Comparison of ENCODE assay signal across 32 cellular contexts in genomic region chr1:207875532-207875931, GRCh38. TPM values are rescaled to one million over a fixed set of nuclear protein-coding genes. Genes with fewer than 3 reads are reported as not detected.
DNase-seq lines count a peak whose midpoint lies in the region; ATAC-seq and TF ChIP-seq lines count a peak whose summit lies in the region.
"Had no signal": no experiment of that assay in that cellular context is flagged by ENCODE, and none has a peak within 500 bp of the region (broad histone marks: within the 10 kb centered on the region; RNA-seq: fewer than 3 reads in every experiment).

No MANE protein-coding gene starts in this region.

- no peaks in the 10 kb centered on the region for H3K4me1 ChIP-seq in HEK293 (ENCODE audit: control insufficient read depth, insufficient read depth, low read length)

- H3K27ac ChIP-seq in HEK293 (ENCODE audit: extremely low read depth, low read depth, low read length) (no peak overlapping the region), RWPE1 (no peak overlapping the region)
- H3K27ac ChIP-seq: 22Rv1; BLaER1 treated with 17β-estradiol and CSF1 and Interleukin-3, amounts not matched to agents 10 nM and 100 nM; breast epithelium; epithelial cell of prostate; Peyer's patch had no signal

- DNase-seq in T-helper 1 cell (no peak), RWPE1 (ENCODE audit: low spot score) (no peak)
- peak; percentile 7 for DNase-seq in stimulated activated CD8-positive, alpha-beta memory T cell treated with anti-CD3 and anti-CD28 coated beads, Interleukin-4, amount 100 ng/mL, for 48 hours
- DNase-seq: activated CD4-positive, alpha-beta T cell treated with anti-CD3 and anti-CD28 coated beads, Interleukin-2, amount 10 ng/mL, durations not matched to agents 7 days and 5 days; activated naive CD8-positive, alpha-beta T cell treated with anti-CD3 and anti-CD28 coated beads for 36 hours; anterior cingulate cortex; Calu3; DMS79 treated with DMSO at 0.1 percent for 48 hours; GF-D8; GOT3; hypothalamus; left cardiac atrium; natural killer cell; NCI-H146; NCI-H345; occipital lobe; SHP77 treated with DMSO at 0.1 percent for 48 hours; stimulated activated CD4-positive, alpha-beta T cell treated with anti-CD3 and anti-CD28 coated beads, Interleukin-4, amount 100 ng/mL, for 1 hour; T-helper 9 cell had no signal

- H3K4me1 Mint-ChIP-seq in T-helper 1 cell treated with Interleukin-12 subunit alpha and Interleukin-12 subunit beta and Interleukin-4 antibody, amounts not matched to agents 30 μg/mL and 1 μg/mL, for 36 hours (ENCODE audit: low read depth): peaks cover 50% of the 10 kb centered on the region
- H3K4me1 Mint-ChIP-seq in activated T-helper 17 cell treated with anti-CD3 and anti-CD28 coated beads, Interleukin-2, amount 50 U/mL, for 72 hours: peaks cover 51% of the 10 kb centered on the region

- no peaks in the 10 kb centered on the region for H3K9me3 ChIP-seq in HEK293 (ENCODE audit: control insufficient read depth, insufficient read depth, low read depth, low read length)
- H3K9me3 ChIP-seq: BLaER1 treated with 17β-estradiol and CSF1 and Interleukin-3, amounts not matched to agents 10 nM and 100 nM; breast epithelium; Peyer's patch had no signal

- no peaks in the 10 kb centered on the region for H3K36me3 Mint-ChIP-seq in T-helper 1 cell treated with Interleukin-12 subunit alpha and Interleukin-12 subunit beta and Interleukin-4 antibody, amounts not matched to agents 30 μg/mL and 1 μg/mL, for 36 hours (ENCODE audit: low read depth)
- no peaks in the 10 kb centered on the region for H3K36me3 Mint-ChIP-seq in activated T-helper 17 cell treated with anti-CD3 and anti-CD28 coated beads, Interleukin-2, amount 50 U/mL, for 72 hours (ENCODE audit: low read depth)
- H3K36me3 Mint-ChIP-seq: natural killer cell, type B pancreatic cell had no signal

- POLR2A ChIA-PET in HEK293 (lab: Yijun Ruan, JAX) (interaction anchor here (1.2 kb wide), 1 partner anchor 9 kb away, joined by 3 read pairs; no protein-coding TSS in a partner anchor), RWPE1 (lab: Yijun Ruan, JAX; ENCODE audit: low non-redundant PET) (no interaction called here)

- ATAC-seq in activated T-helper 17 cell treated with anti-CD3 and anti-CD28 coated beads, Interleukin-2, amount 50 U/mL, for 72 hours (replicated peaks): no peak
- ATAC-seq in GM19452 (IDR thresholded peaks at IDR 0.05; ENCODE audit: unreplicated experiment) (no peak), GM21717 (IDR thresholded peaks at IDR 0.05; ENCODE audit: unreplicated experiment) (no peak)
- ATAC-seq: left cardiac atrium had no signal

- H3K4me3 Mint-ChIP-seq in T-helper 1 cell treated with Interleukin-12 subunit alpha and Interleukin-12 subunit beta and Interleukin-4 antibody, amounts not matched to agents 30 μg/mL and 1 μg/mL, for 36 hours: no peak overlapping the region
- no peak overlapping the region for H3K4me3 Mint-ChIP-seq in activated T-helper 17 cell treated with anti-CD3 and anti-CD28 coated beads, Interleukin-2, amount 50 U/mL, for 72 hours
- H3K4me3 Mint-ChIP-seq: activated CD4-positive, alpha-beta T cell treated with anti-CD3 and anti-CD28 coated beads, Interleukin-2, amount 10 ng/mL, durations not matched to agents 7 days and 5 days; activated naive CD8-positive, alpha-beta T cell treated with anti-CD3 and anti-CD28 coated beads for 36 hours; activated T-helper 1 cell treated with anti-CD3 and anti-CD28 coated beads, Interleukin-12 subunit alpha, Interleukin-12 subunit beta, Interleukin-2, Interleukin-4 antibody, amounts not matched to agents 30 ng/mL and 10 ng/mL and 1 ng/mL, durations not matched to agents 14 hours and 24 hours and 36 hours; natural killer cell; type B pancreatic cell had no signal

- TF ChIP-seq CTCF in HEK293 (tag by site-specific recombination; IDR thresholded peaks at IDR 0.05): no peak
- no peak for TF ChIP-seq CTCF in RWPE1 (conservative IDR thresholded peaks at IDR 0.05; ENCODE audit: low read depth)

- H3K36me3 ChIP-seq in HEK293 (ENCODE audit: control insufficient read depth in 2 of 2, insufficient read depth in 1 of 2, low read length in 2 of 2): no peaks in the 10 kb centered on the region
- H3K36me3 ChIP-seq: BLaER1 treated with 17β-estradiol and CSF1 and Interleukin-3, amounts not matched to agents 10 nM and 100 nM; breast epithelium; Peyer's patch had no signal

- H3K27me3 Mint-ChIP-seq in T-helper 1 cell treated with Interleukin-12 subunit alpha and Interleukin-12 subunit beta and Interleukin-4 antibody, amounts not matched to agents 30 μg/mL and 1 μg/mL, for 36 hours (ENCODE audit: low read depth): no peaks in the 10 kb centered on the region
- no peaks in the 10 kb centered on the region for H3K27me3 Mint-ChIP-seq in activated T-helper 17 cell treated with anti-CD3 and anti-CD28 coated beads, Interleukin-2, amount 50 U/mL, for 72 hours
- H3K27me3 Mint-ChIP-seq: activated CD4-positive, alpha-beta T cell treated with anti-CD3 and anti-CD28 coated beads, Interleukin-2, amount 10 ng/mL, durations not matched to agents 7 days and 5 days; activated naive CD8-positive, alpha-beta T cell treated with anti-CD3 and anti-CD28 coated beads for 36 hours had no signal

- CTCF ChIA-PET in HEK293 (lab: Yijun Ruan, JAX): interaction anchor here (0.6 to 11.2 kb wide), 7 partner anchors 9 to 841 kb away, joined by 4 to 146 read pairs (median 7); no protein-coding TSS in a partner anchor
- CTCF ChIA-PET in RWPE1 (lab: Yijun Ruan, JAX): interaction anchor here (1.4 to 2.5 kb wide), 2 partner anchors 9 to 12 kb away, joined by 4 to 9 read pairs; no protein-coding TSS in a partner anchor

- no peaks in the 10 kb centered on the region for H3K9me3 Mint-ChIP-seq in T-helper 1 cell treated with Interleukin-12 subunit alpha and Interleukin-12 subunit beta and Interleukin-4 antibody, amounts not matched to agents 30 μg/mL and 1 μg/mL, for 36 hours
- no peaks in the 10 kb centered on the region for H3K9me3 Mint-ChIP-seq in activated T-helper 17 cell treated with anti-CD3 and anti-CD28 coated beads, Interleukin-2, amount 50 U/mL, for 72 hours
- H3K9me3 Mint-ChIP-seq: activated naive CD8-positive, alpha-beta T cell treated with anti-CD3 and anti-CD28 coated beads for 36 hours; activated T-helper 1 cell treated with anti-CD3 and anti-CD28 coated beads, Interleukin-12 subunit alpha, Interleukin-12 subunit beta, Interleukin-2, Interleukin-4 antibody, amounts not matched to agents 30 ng/mL and 10 ng/mL and 1 ng/mL, durations not matched to agents 14 hours and 24 hours and 36 hours; natural killer cell; type B pancreatic cell had no signal

- H3K4me3 ChIP-seq in HEK293 (ENCODE audit: low read depth, low read length): no peak overlapping the region
- H3K4me3 ChIP-seq: BLaER1 treated with 17β-estradiol and CSF1 and Interleukin-3, amounts not matched to agents 10 nM and 100 nM; breast epithelium; lung; Peyer's patch had no signal

- H3K27ac Mint-ChIP-seq in T-helper 1 cell treated with Interleukin-12 subunit alpha and Interleukin-12 subunit beta and Interleukin-4 antibody, amounts not matched to agents 30 μg/mL and 1 μg/mL, for 36 hours: peak overlapping the region; percentile 63
- peak overlapping the region; percentile 19 for H3K27ac Mint-ChIP-seq in activated T-helper 17 cell treated with anti-CD3 and anti-CD28 coated beads, Interleukin-2, amount 50 U/mL, for 72 hours
- H3K27ac Mint-ChIP-seq: activated CD4-positive, alpha-beta T cell treated with anti-CD3 and anti-CD28 coated beads, Interleukin-2, amount 10 ng/mL, durations not matched to agents 7 days and 5 days; activated naive CD8-positive, alpha-beta T cell treated with anti-CD3 and anti-CD28 coated beads for 36 hours; activated T-helper 1 cell treated with anti-CD3 and anti-CD28 coated beads, Interleukin-12 subunit alpha, Interleukin-12 subunit beta, Interleukin-2, Interleukin-4 antibody, amounts not matched to agents 30 ng/mL and 10 ng/mL and 1 ng/mL, durations not matched to agents 14 hours and 24 hours and 36 hours; natural killer cell; type B pancreatic cell had no signal

TF ChIP-seq in HEK293, 187 proteins besides CTCF, POLR2A, EP300 and RAD21:
- TF ChIP-seq PRDM1 (tag by site-specific recombination; IDR thresholded peaks at IDR 0.05): 0 out of 2 replicates have a peak, but pooled peaks have one; percentile 61
- no peak for TF ChIP-seq ZNF426 (tag by site-specific recombination; IDR thresholded peaks at IDR 0.05)
- no peak for TF ChIP-seq ZNF692 (tag by site-specific recombination; IDR thresholded peaks at IDR 0.05)
- TF ChIP-seq SP2 (tag by site-specific recombination; IDR thresholded peaks at IDR 0.05): no peak
- no peak for TF ChIP-seq ZNF121 (tag by site-specific recombination; IDR thresholded peaks at IDR 0.05)

RNA-seq across cellular contexts. Expression of gene CD34, which starts 35.4 kb away (rescaled TPM):
- total RNA-seq in activated T-helper 17 cell treated with anti-CD3 and anti-CD28 coated beads, Interleukin-2, amount 50 U/mL, for 72 hours: under 1 TPM; 0.06 to 0.24 TPM
- total RNA-seq: activated T-helper 1 cell treated with anti-CD3 and anti-CD28 coated beads, Interleukin-12 subunit alpha, Interleukin-12 subunit beta, Interleukin-2, Interleukin-4 antibody, amounts not matched to agents 30 ng/mL and 10 ng/mL and 1 ng/mL, durations not matched to agents 14 hours and 24 hours and 36 hours had no signal
